In the genomic region with DNA sequence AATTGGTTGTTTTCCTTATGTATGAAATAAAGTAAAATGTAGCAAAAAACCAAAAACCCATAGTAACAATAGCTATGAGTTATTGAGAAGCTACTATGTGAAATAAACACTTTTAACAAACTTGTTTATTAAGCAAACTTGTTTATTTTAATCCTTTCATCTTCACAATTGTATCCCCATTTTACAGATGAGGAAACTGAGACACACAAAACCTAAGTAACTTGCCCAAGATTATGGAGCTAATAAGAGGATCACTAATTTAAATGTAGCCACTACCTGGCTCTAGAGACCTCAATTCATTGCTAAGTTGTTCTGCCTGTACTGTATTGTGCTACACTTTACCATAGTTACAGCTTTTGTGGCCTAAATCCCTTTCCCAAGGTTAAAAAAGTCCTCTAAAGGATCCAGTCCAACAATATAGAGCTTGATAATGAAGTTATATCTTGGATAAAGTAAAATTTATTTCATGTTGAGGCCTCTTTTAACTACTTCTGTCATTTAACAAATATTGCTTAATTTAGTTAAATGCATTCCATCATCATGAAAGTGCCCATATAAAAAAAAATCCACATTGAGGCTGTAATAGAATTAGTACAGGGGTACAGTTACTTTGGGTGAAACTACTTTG, we compare ENCODE assay signal across 21 cellular contexts. TPM values are rescaled to one million over a fixed set of nuclear protein-coding genes. Genes with fewer than 3 reads are reported as not detected.
DNase-seq lines count a peak whose midpoint lies in the region; ATAC-seq, FAIRE-seq and TF ChIP-seq lines count a peak whose summit lies in the region.
"Had no signal": no experiment of that assay in that cellular context is flagged by ENCODE, and none has a peak within 500 bp of the region (broad histone marks: within the 10 kb centered on the region; RNA-seq: fewer than 3 reads in every experiment).

No MANE protein-coding gene starts in this region.

- no peak overlapping the region for H3K4ac ChIP-seq in H1 (replicated peaks; ENCODE audit: insufficient read length, low read depth, low read length)

- H3K14ac ChIP-seq in H1 (ENCODE audit: insufficient read length), result no peak overlapping the region

- H2BK20ac ChIP-seq in H1 (ENCODE audit: low read length), result no peak overlapping the region

- no peak overlapping the region for H3K9ac ChIP-seq in H1 (replicated peaks in 1 of 4; ENCODE audit: extremely low read depth in 1 of 4, low read depth in 3 of 4, low read length in 3 of 4)

- no peak overlapping the region for H2BK12ac ChIP-seq in H1 (ENCODE audit: low read depth, low read length)

- peaks cover 8 to 11% of the 10 kb centered on the region in 2 experiments for H4K20me1 ChIP-seq in H1 (replicated peaks in 1 of 2; ENCODE audit: control insufficient read depth in 1 of 2, insufficient read depth in 2 of 2, low read length in 2 of 2)

- intact Hi-C loops in heart right ventricle (cut with DNase I), result no loop called here
- intact Hi-C loops in cardiac septum (cut with DNase I), result no loop called here

- H3K79me2 ChIP-seq in H1 (ENCODE audit: control insufficient read depth in 1 of 2, insufficient read depth in 2 of 2, low read length in 2 of 2), result peaks cover 0 to 91% of the 10 kb centered on the region in 2 experiments; a peak in 3 of 4 replicates

- H3K9me3 ChIP-seq in heart right ventricle (no peaks in the 10 kb centered on the region), A549 (no peaks in the 10 kb centered on the region), H1 (ENCODE audit: insufficient read depth in 2 of 2, low read depth in 1 of 2, low read length in 1 of 2) (no peaks in the 10 kb centered on the region)

- no peak overlapping the region for H3K4me2 ChIP-seq in A549
- no peak overlapping the region for H3K4me2 ChIP-seq in H1 (ENCODE audit: insufficient read depth in 1 of 2, low read depth in 2 of 2, low read length in 2 of 2)

- POLR2A ChIA-PET in A549 (lab: Yijun Ruan, JAX) (interaction anchor here (0.8 kb wide), 1 partner anchor 23 kb away, joined by 7 read pairs; a partner anchor contains a TSS), H1 (lab: Charles Lee; ENCODE audit: partially characterized antibody) (interaction anchor here (1.0 to 1.6 kb wide), 3 partner anchors 17 to 29 kb away, joined by 3 to 5 read pairs (median 4); a partner anchor contains a TSS)

- no peak overlapping the region for H4K8ac ChIP-seq in H1 (ENCODE audit: extremely low read depth, insufficient read depth, low read length)

- TF ChIP-seq POLR2A in A549 (IDR thresholded peaks at IDR 0.05; ENCODE audit: low read length) (no peak), H1 (IDR thresholded peaks at IDR 0.05; ENCODE audit: control extremely low read depth in 1 of 2, low read depth in 2 of 2, low read length in 2 of 2) (no peak)

- TF ChIP-seq RAD21 in A549 (conservative IDR thresholded peaks at IDR 0.05 in 1 of 2, IDR thresholded peaks at IDR 0.05 in 1 of 2) (no peak), H1 (IDR thresholded peaks at IDR 0.05 in 1 of 2, conservative IDR thresholded peaks at IDR 0.05 in 1 of 2; ENCODE audit: low read depth in 2 of 2, low read length in 2 of 2) (no peak)

- FAIRE-seq in A549 (lab: Jason Lieb, UNC) (no peak), G401.6 (lab: Jason Lieb, UNC) (peak; percentile 17), H1 (lab: Jason Lieb, UNC) (no peak)
- FAIRE-seq: GM12878, GM19239, H54 had no signal

- no peak overlapping the region for H2AFZ ChIP-seq in H1 (ENCODE audit: low read length)

- H3K79me1 ChIP-seq in H1 (ENCODE audit: low read depth, low read length), result no peaks in the 10 kb centered on the region; the same call in 1 of the 2 replicates

- peak overlapping the region in 9 of 10 donors; percentile 18 to 77 (median 57) for H3K27ac ChIP-seq in heart right ventricle
- no peak overlapping the region for H3K27ac ChIP-seq in A549
- no peak overlapping the region for H3K27ac ChIP-seq in H1 (ENCODE audit: low read depth, low read length)
- H3K27ac ChIP-seq: C4-2B, HL-60 had no signal

- TF ChIP-seq CTCF in heart right ventricle (IDR thresholded peaks at IDR 0.05) (no peak), A549 (IDR thresholded peaks at IDR 0.05) (no peak), H1 (IDR thresholded peaks at IDR 0.05; ENCODE audit: control extremely low read depth in 1 of 3, insufficient read depth in 1 of 3, low read depth in 1 of 3, low read length in 3 of 3) (no peak)

- ATAC-seq in heart right ventricle (no peak), A549 (no peak), HG03457 (IDR thresholded peaks at IDR 0.05; ENCODE audit: unreplicated experiment) (no peak)
- ATAC-seq: GM12878 had no signal

- no peaks in the 10 kb centered on the region for H3K23me2 ChIP-seq in H1 (ENCODE audit: low read depth, low read length)

- no peak overlapping the region for H3K56ac ChIP-seq in H1 (replicated peaks; ENCODE audit: insufficient read length, low read depth, low read length)

- H4K91ac ChIP-seq in H1 (replicated peaks; ENCODE audit: insufficient read length, low read length), result no peak overlapping the region

- H3K18ac ChIP-seq in H1 (ENCODE audit: extremely low read depth, low read length), result no peak overlapping the region

- H3K23ac ChIP-seq in H1 (ENCODE audit: insufficient read length), result no peak overlapping the region

- DNase-seq in heart right ventricle (no peak), cardiac septum (ENCODE audit: low spot score) (no peak), A549 (ENCODE audit: low read depth in 1 of 2, low spot score in 1 of 2) (no peak), H1 (ENCODE audit: low read depth in 1 of 2, low spot score in 2 of 2) (no peak), NCI-H2029 (lab: John Stamatoyannopoulos, UW) (no peak)
- no peak for DNase-seq in activated naive CD4-positive, alpha-beta T cell treated with anti-CD3 and anti-CD28 coated beads, Interleukin-2, amount 50 U/mL, for 16 hours
- DNase-seq: AML-193; CD4-positive, alpha-beta T cell; DMS153; DMS79; GF-D8; HCEC 1CT; IMR-90; KBM-7 had no signal

- H4K5ac ChIP-seq in H1 (ENCODE audit: insufficient read length, low read depth, low read length), result no peak overlapping the region

- peaks cover 0 to 69% (median 12%) of the 10 kb centered on the region in 9 donors for H3K4me1 ChIP-seq in heart right ventricle
- H3K4me1 ChIP-seq in A549, result peaks cover 7% of the 10 kb centered on the region; the same call in 2 of the 3 replicates
- peaks cover 0 to 13% (median 6%) of the 10 kb centered on the region in 4 experiments; a peak in 4 of 7 replicates for H3K4me1 ChIP-seq in H1 (replicated peaks in 1 of 4; ENCODE audit: control insufficient read depth in 3 of 4, insufficient read depth in 4 of 4, low read length in 3 of 4)

- no peak overlapping the region for H2BK15ac ChIP-seq in H1 (ENCODE audit: low read length)

- no peak overlapping the region for H3K4me3 ChIP-seq in heart right ventricle
- H3K4me3 ChIP-seq in A549, result no peak overlapping the region
- H3K4me3 ChIP-seq in H1 (ENCODE audit: extremely low read depth in 1 of 4, insufficient read depth in 2 of 4, low read depth in 3 of 4, low read length in 4 of 4), result no peak overlapping the region
- H3K4me3 ChIP-seq: GM12878 had no signal

- no peak for TF ChIP-seq EP300 in A549 (IDR thresholded peaks at IDR 0.05)
- TF ChIP-seq EP300 in H1 (IDR thresholded peaks at IDR 0.05; ENCODE audit: borderline replicate concordance in 1 of 2, low read depth in 2 of 2, low read length in 2 of 2), result no peak

- CTCF ChIA-PET in A549 (lab: Yijun Ruan, JAX), result no interaction called here
- CTCF ChIA-PET in H1 (lab: Charles Lee; ENCODE audit: partially characterized antibody), result no interaction called here

- H2BK120ac ChIP-seq in H1 (replicated peaks; ENCODE audit: low read depth, low read length), result no peak overlapping the region

- H3K27me3 ChIP-seq in heart right ventricle, result no peaks in the 10 kb centered on the region
- H3K27me3 ChIP-seq in H1 (replicated peaks in 1 of 4; ENCODE audit: control insufficient read depth in 3 of 4, extremely low read depth in 1 of 4, insufficient read depth in 3 of 4, low read length in 3 of 4), result no peaks in the 10 kb centered on the region

- no peak overlapping the region for H2BK5ac ChIP-seq in H1 (ENCODE audit: low read depth, low read length)

- no peak overlapping the region for H2AK5ac ChIP-seq in H1 (ENCODE audit: low read depth, low read length)

- H3K36me3 ChIP-seq in heart right ventricle, result no peaks in the 10 kb centered on the region
- H3K36me3 ChIP-seq in H1 (ENCODE audit: control insufficient read depth in 2 of 4, insufficient read depth in 4 of 4, low read length in 3 of 4), result no peaks in the 10 kb centered on the region

TF ChIP-seq in A549, 52 proteins besides CTCF, POLR2A, EP300 and RAD21:
- no peak for TF ChIP-seq TP53 (CRISPR knock-in tag; IDR thresholded peaks at IDR 0.05)
- TF ChIP-seq HDAC2 (IDR thresholded peaks at IDR 0.05), result 0 out of 2 replicates have a peak, but pooled peaks have one; percentile 62
TF ChIP-seq in A549: peak in this region for 1.

TF ChIP-seq in H1, 55 proteins besides CTCF, POLR2A, EP300 and RAD21:
- TF ChIP-seq KDM1A (IDR thresholded peaks at IDR 0.05; ENCODE audit: borderline replicate concordance, low read length) (peak; percentile 67; the same call in 1 of the 2 replicates), CTBP2 (IDR thresholded peaks at IDR 0.05; ENCODE audit: borderline replicate concordance, insufficient read depth, insufficient read length, low read length) (no peak)
TF ChIP-seq in H1: peak in this region for 1.

RNA-seq across cellular contexts. Expression of a gene that starts 22.1 kb away (rescaled TPM):
- 100 to 1,000 TPM in 1 of 10 donors, 10 to 100 TPM in 9; 35.0 to 109 (median 68.3) TPM for total RNA-seq in heart right ventricle
- 10 to 100 TPM in 1 of 2 donors, 1 to 10 TPM in 1; 4.7 to 13.2 TPM for polyA plus RNA-seq in heart right ventricle
- total RNA-seq in cardiac septum, result 67.4 TPM
- 5.6 and 9.3 TPM in 2 replicates for polyA plus RNA-seq in A549 (2011; rRNA removed)
- 1.2 and 1.6 TPM in 2 replicates for polyA plus RNA-seq in A549 (2012; cell fraction: cytosol; rRNA removed)
- polyA plus RNA-seq in A549 (2012; cell fraction: nucleus; rRNA removed), result 0.55 and 0.93 TPM in 2 replicates
- 6.0 to 8.1 TPM (median 6.3 TPM) in 3 replicates for polyA plus RNA-seq in A549 (2017; fragmentation: RNase III; extraction: RNeasy Plus Mini Kit Qiagen cat#74134 plus additional on column Dnase treatment)
- polyA minus RNA-seq in A549 (2011; rRNA and poly(A)+ RNA removed), result 4.8 and 5.8 TPM in 2 replicates
- total RNA-seq in H1 (2021; fragmentation: NEBNext Ultra II Directional; extraction: Animal tissue kit (Norgen Biotek cat#: 25700)), result 49.5 and 57.9 TPM in 2 replicates
- polyA plus RNA-seq in H1 (2011; rRNA removed), result 4.7 and 6.4 TPM in 2 replicates
- 10.4 TPM for polyA plus RNA-seq in H1 (2011; cell fraction: cytosol; rRNA removed)
- polyA plus RNA-seq in H1 (2011; cell fraction: nucleus; rRNA removed), result 5.9 TPM
- 21.9 to 36.2 TPM (median 26.3 TPM) in 4 replicates for polyA plus RNA-seq in H1 (2012, experiment 1 of 2)
- polyA plus RNA-seq in H1 (2012, experiment 2 of 2), result 2.2 TPM
- polyA plus RNA-seq in H1 (2013, experiment 1 of 2), result 58.6 TPM
- 57.6 TPM for polyA plus RNA-seq in H1 (2013, experiment 2 of 2)
- 15.7 and 29.8 TPM in 2 replicates for polyA minus RNA-seq in H1 (2011; rRNA and poly(A)+ RNA removed)
- 39.7 TPM for polyA minus RNA-seq in H1 (2011; cell fraction: cytosol; rRNA and poly(A)+ RNA removed)
- polyA minus RNA-seq in H1 (2011; cell fraction: nucleus; rRNA and poly(A)+ RNA removed), result 48.4 TPM

Comparison
In these comparisons a context has a peak if more than half of its experiments do, and no peak if none do; other contexts are left out.
1. H3K27ac ChIP-seq: peak in heart right ventricle (9 of 10); none in A549 (0 of 2) and H1 (single experiment).